In genomic region chr18:45505497-45506206, GRCh38 we compare ENCODE assay signal across 21 cellular contexts.
DNase-seq lines count a peak whose midpoint lies in the region; ATAC-seq and TF ChIP-seq lines count a peak whose summit lies in the region.
"Had no signal": no experiment of that assay in that cellular context is flagged by ENCODE, and none has a peak within 500 bp of the region (broad histone marks: within the 10 kb centered on the region; RNA-seq: fewer than 3 reads in every experiment).

No MANE protein-coding gene starts in this region.

- dilution Hi-C loops in mammary epithelial cell (cut with HindIII; ENCODE audit: low sequenced_read_pairs), result no loop called here

- H3K9me3 Mint-ChIP-seq in chondrocyte (ENCODE audit: low read depth), result peaks cover 10% of the 10 kb centered on the region
- H3K9me3 Mint-ChIP-seq: stimulated activated naive CD8-positive, alpha-beta T cell treated with anti-CD3 and anti-CD28 coated beads, Interleukin-15, amount 100 ng/mL, for 72 hours had no signal

- no peaks in the 10 kb centered on the region for H3K27me3 Mint-ChIP-seq in chondrocyte (ENCODE audit: low read depth)
- H3K27me3 Mint-ChIP-seq: brain; stimulated activated naive CD8-positive, alpha-beta T cell treated with anti-CD3 and anti-CD28 coated beads, Interleukin-15, amount 100 ng/mL, for 72 hours had no signal

- H3K27ac Mint-ChIP-seq in chondrocyte (ENCODE audit: unreplicated experiment), result peak overlapping the region; percentile 64

- 85% methylated on average over 11 of the region's 12 CpGs for WGBS in mammary epithelial cell (ENCODE audit: low coverage, missing lambda C conversion rate)
- 22 to 31% (median 25%) methylated on average over 12 of the region's 12 CpGs for WGBS in ovary, 3 donors

- no TSS peak for BruUV-seq in mammary epithelial cell (replicated peaks; lab: Mats Ljungman, UMichigan)

- no peak for TF ChIP-seq EP300 in ovary (IDR thresholded peaks at IDR 0.05)

- H3K4me3 Mint-ChIP-seq in chondrocyte (ENCODE audit: unreplicated experiment), result no peak overlapping the region
- H3K4me3 Mint-ChIP-seq: activated T-cell treated with anti-CD3 and anti-CD28 coated beads, Interleukin-2, amount 50 U/mL, for 4 hours; brain; stimulated activated naive CD8-positive, alpha-beta T cell treated with anti-CD3 and anti-CD28 coated beads, Interleukin-15, amount 100 ng/mL, for 72 hours had no signal

- CTCF ChIA-PET in mammary epithelial cell (lab: Charles Lee; ENCODE audit: low non-redundant PET), result no interaction called here

- no peak for ATAC-seq in left lobe of liver
- ATAC-seq: activated CD4-positive, CD25-positive, alpha-beta regulatory T cell treated with anti-CD3 and anti-CD28 coated beads, Interleukin-2, amount 50 U/mL, for 24 hours; activated T-cell treated with anti-CD3 and anti-CD28 coated beads, Interleukin-2, amount 50 U/mL, for 4 hours; HCT116; Panc1; pancreas; stimulated activated naive CD8-positive, alpha-beta T cell treated with anti-CD3 and anti-CD28 coated beads, Interleukin-15, amount 100 ng/mL, for 72 hours had no signal

- TF ChIP-seq CTCF in breast epithelium (IDR thresholded peaks at IDR 0.05), result no peak
- no peak for TF ChIP-seq CTCF in mammary epithelial cell (conservative IDR thresholded peaks at IDR 0.05 in 1 of 2, IDR thresholded peaks at IDR 0.05 in 1 of 2; ENCODE audit: extremely low read depth in 1 of 2, insufficient read depth in 1 of 2, low read depth in 1 of 2, low read length in 2 of 2)
- TF ChIP-seq CTCF in chondrocyte (IDR thresholded peaks at IDR 0.05), result no peak
- no peak for TF ChIP-seq CTCF in left ventricle myocardium inferior (IDR thresholded peaks at IDR 0.05; ENCODE audit: borderline replicate concordance)
- TF ChIP-seq CTCF in ovary (IDR thresholded peaks at IDR 0.05), result no peak

- DNase-seq in breast epithelium (ENCODE audit: low spot score in 2 of 2) (no peak), mammary epithelial cell (no peak), chondrocyte (ENCODE audit: low spot score) (no peak), left ventricle myocardium inferior (peak; percentile 18), left lobe of liver (ENCODE audit: low spot score) (no peak), ovary (no peak), NCI-H2029 treated with DMSO at 0.1 percent for 48 hours (lab: John Stamatoyannopoulos, UW) (no peak), SHP77 treated with DMSO at 0.1 percent for 48 hours (lab: John Stamatoyannopoulos, UW) (no peak)
- DNase-seq: activated naive CD4-positive, alpha-beta T cell treated with anti-CD3 and anti-CD28 coated beads, Interleukin-2, amount 50 U/mL, for 16 hours; activated T-cell treated with anti-CD3 and anti-CD28 coated beads, Interleukin-2, amount 50 U/mL, for 4 hours; C1 segment of cervical spinal cord; NCI-H1436; pancreas; stimulated activated CD4-positive, alpha-beta T cell treated with anti-CD3 and anti-CD28 coated beads, Interleukin-1b, Interleukin-23, amount 100 ng/mL, for 48 hours; stimulated activated naive CD8-positive, alpha-beta T cell treated with anti-CD3 and anti-CD28 coated beads, Interleukin-15, amount 100 ng/mL, for 72 hours; transverse colon had no signal

- no peak overlapping the region for H3K4me3 ChIP-seq in breast epithelium
- no peak overlapping the region for H3K4me3 ChIP-seq in mammary epithelial cell (replicated peaks in 1 of 3; ENCODE audit: insufficient read depth in 1 of 3, low read depth in 2 of 3, low read length in 3 of 3)
- H3K4me3 ChIP-seq in left ventricle myocardium inferior, result no peak overlapping the region
- no peak overlapping the region for H3K4me3 ChIP-seq in ovary
- H3K4me3 ChIP-seq: pancreas, transverse colon had no signal

- peaks cover 53% of the 10 kb centered on the region for H3K4me1 Mint-ChIP-seq in chondrocyte (ENCODE audit: low read depth)
- H3K4me1 Mint-ChIP-seq: stimulated activated naive CD8-positive, alpha-beta T cell treated with anti-CD3 and anti-CD28 coated beads, Interleukin-15, amount 100 ng/mL, for 72 hours had no signal

- no peaks in the 10 kb centered on the region for H3K9me3 ChIP-seq in breast epithelium
- H3K9me3 ChIP-seq in mammary epithelial cell (replicated peaks; ENCODE audit: insufficient read depth, low read length), result no peaks in the 10 kb centered on the region
- H3K9me3 ChIP-seq in left ventricle myocardium inferior (replicated peaks), result peaks cover 12% of the 10 kb centered on the region
- H3K9me3 ChIP-seq in ovary, result no peaks in the 10 kb centered on the region
- H3K9me3 ChIP-seq: pancreas, transverse colon had no signal

- H3K4me1 ChIP-seq in breast epithelium (no peaks in the 10 kb centered on the region), mammary epithelial cell (ENCODE audit: insufficient read depth, low read length) (no peaks in the 10 kb centered on the region), left ventricle myocardium inferior (peaks cover 19% of the 10 kb centered on the region), ovary (ENCODE audit: insufficient read depth) (peaks cover 2% of the 10 kb centered on the region)
- H3K4me1 ChIP-seq: pancreas, transverse colon had no signal

- H3K27ac ChIP-seq in breast epithelium (peak overlapping the region; percentile 45 to 73), mammary epithelial cell (ENCODE audit: insufficient read depth, low read depth, low read length) (no peak overlapping the region), left ventricle myocardium inferior (replicated peaks) (peak overlapping the region; percentile 60), ovary (no peak overlapping the region)
- H3K27ac ChIP-seq: epithelial cell of prostate, pancreas had no signal

- H4K20me1 ChIP-seq in mammary epithelial cell (ENCODE audit: insufficient read depth, low read length), result no peaks in the 10 kb centered on the region

- in situ Hi-C loops in mammary epithelial cell (cut with MboI; ENCODE audit: low sequenced_read_pairs in 2 of 2), result no loop called here

- H3K79me2 ChIP-seq in mammary epithelial cell (ENCODE audit: insufficient read depth, low read length), result no peaks in the 10 kb centered on the region

- peaks cover 1% of the 10 kb centered on the region for H3K36me3 Mint-ChIP-seq in chondrocyte (ENCODE audit: low read depth)
- H3K36me3 Mint-ChIP-seq: brain had no signal

- no peak for TF ChIP-seq POLR2A in breast epithelium (IDR thresholded peaks at IDR 0.05)
- TF ChIP-seq POLR2A in ovary (IDR thresholded peaks at IDR 0.05), result no peak

- no peak overlapping the region for H3K4me2 ChIP-seq in mammary epithelial cell (ENCODE audit: insufficient read depth, low read depth, low read length)

- no peak overlapping the region for H2AFZ ChIP-seq in mammary epithelial cell (ENCODE audit: low read depth, low read length)

- intact Hi-C loops in breast epithelium (cut with DNase I; ENCODE audit: low total_unique reads), result no loop called here
- intact Hi-C loops in mammary epithelial cell (cut with micrococcal nuclease), result no loop called here
- intact Hi-C loops in left ventricle myocardium inferior (cut with micrococcal nuclease), result no loop called here
- intact Hi-C loops in ovary (cut with DNase I), result loop anchor here in 1 of 4 donors (10.0 kb wide), 1 partner anchor 979 kb away; no protein-coding TSS in a partner anchor

- no peak overlapping the region for H3K9ac ChIP-seq in mammary epithelial cell (ENCODE audit: insufficient read depth, low read length)

- H3K36me3 ChIP-seq in breast epithelium (no peaks in the 10 kb centered on the region), mammary epithelial cell (ENCODE audit: insufficient read depth, low read length) (no peaks in the 10 kb centered on the region), left ventricle myocardium inferior (no peaks in the 10 kb centered on the region), ovary (no peaks in the 10 kb centered on the region)
- H3K36me3 ChIP-seq: pancreas, transverse colon had no signal

- H3K27me3 ChIP-seq in breast epithelium (no peaks in the 10 kb centered on the region), mammary epithelial cell (ENCODE audit: insufficient read depth, low read length) (peaks cover 3% of the 10 kb centered on the region), left ventricle myocardium inferior (ENCODE audit: low read depth) (peaks cover 17% of the 10 kb centered on the region), ovary (no peaks in the 10 kb centered on the region)
- H3K27me3 ChIP-seq: pancreas, transverse colon had no signal

Comparison
In these comparisons a context has a peak if more than half of its experiments do, and no peak if none do; other contexts are left out.
1. H3K27ac ChIP-seq: peak in breast epithelium (2 of 2) and left ventricle myocardium inferior (single experiment); none in mammary epithelial cell (single experiment) and ovary (0 of 2).